ENCODE assay signal across 18 cellular contexts in the genomic region with DNA sequence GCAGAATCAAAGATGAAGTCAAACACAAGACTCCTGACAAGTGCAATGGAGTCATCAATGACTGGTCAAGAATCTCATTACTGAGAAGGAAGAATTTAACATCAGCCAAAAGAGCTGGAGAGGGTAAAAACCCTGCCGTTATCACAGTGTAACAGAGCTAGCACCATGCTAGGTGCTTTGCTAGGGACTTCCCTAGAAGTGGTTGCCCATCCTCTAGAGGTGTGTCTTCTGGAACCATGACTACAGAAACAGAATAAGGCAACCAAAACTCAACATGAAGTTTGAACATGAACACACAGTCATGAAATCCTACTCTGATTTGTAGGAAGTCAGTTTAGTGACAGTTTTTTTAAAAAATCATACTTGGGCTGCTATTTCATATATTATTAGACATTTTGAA. TPM values are rescaled to one million over a fixed set of nuclear protein-coding genes. Genes with fewer than 3 reads are reported as not detected.
DNase-seq lines count a peak whose midpoint lies in the region; ATAC-seq and TF ChIP-seq lines count a peak whose summit lies in the region.
"Had no signal": no experiment of that assay in that cellular context is flagged by ENCODE, and none has a peak within 500 bp of the region (broad histone marks: within the 10 kb centered on the region; RNA-seq: fewer than 3 reads in every experiment).

No MANE protein-coding gene starts in this region.

- TF ChIP-seq CTCF in natural killer cell (IDR thresholded peaks at IDR 0.05) (no peak), glutamatergic neuron (IDR thresholded peaks at IDR 0.05; ENCODE audit: partially characterized antibody, unreplicated experiment) (no peak)

- H3K36me3 Mint-ChIP-seq in natural killer cell (no peaks in the 10 kb centered on the region), memory B cell (no peaks in the 10 kb centered on the region), glutamatergic neuron (ENCODE audit: unreplicated experiment) (no peaks in the 10 kb centered on the region)
- no peaks in the 10 kb centered on the region for H3K36me3 Mint-ChIP-seq in natural killer cell treated with Interleukin-12 subunit alpha and Interleukin-12 subunit beta and Interleukin-15 and Interleukin-18, amount 100 ng/mL, for 72 hours
- H3K36me3 Mint-ChIP-seq in activated T-helper 1 cell treated with anti-CD3 and anti-CD28 coated beads, Interleukin-12 subunit alpha, Interleukin-12 subunit beta, Interleukin-2, Interleukin-4 antibody, amounts not matched to agents 30 ng/mL and 10 ng/mL and 1 ng/mL, durations not matched to agents 14 hours and 24 hours and 36 hours (ENCODE audit: low read depth) = no peaks in the 10 kb centered on the region

- no peaks in the 10 kb centered on the region for H3K27me3 Mint-ChIP-seq in natural killer cell (ENCODE audit: low read depth in 2 of 2)
- H3K27me3 Mint-ChIP-seq in natural killer cell treated with Interleukin-12 subunit alpha and Interleukin-12 subunit beta and Interleukin-15 and Interleukin-18, amount 100 ng/mL, for 72 hours = no peaks in the 10 kb centered on the region
- H3K27me3 Mint-ChIP-seq in memory B cell = no peaks in the 10 kb centered on the region
- no peaks in the 10 kb centered on the region for H3K27me3 Mint-ChIP-seq in activated T-helper 1 cell treated with anti-CD3 and anti-CD28 coated beads, Interleukin-12 subunit alpha, Interleukin-12 subunit beta, Interleukin-2, Interleukin-4 antibody, amounts not matched to agents 30 ng/mL and 10 ng/mL and 1 ng/mL, durations not matched to agents 14 hours and 24 hours and 36 hours (ENCODE audit: insufficient read depth)
- no peaks in the 10 kb centered on the region for H3K27me3 Mint-ChIP-seq in glutamatergic neuron (ENCODE audit: unreplicated experiment)
- H3K27me3 Mint-ChIP-seq: CD4-positive, CD25-positive, alpha-beta regulatory T cell had no signal

- intact Hi-C loops in natural killer cell (cut with micrococcal nuclease) = no loop called here
- intact Hi-C loops in activated T-helper 1 cell treated with anti-CD3 and anti-CD28 coated beads, Interleukin-12 subunit alpha, Interleukin-12 subunit beta, Interleukin-2, Interleukin-4 antibody, amounts not matched to agents 30 ng/mL and 10 ng/mL and 1 ng/mL, durations not matched to agents 14 hours and 24 hours and 36 hours (cut with micrococcal nuclease) = no loop called here

- no peak overlapping the region for H3K27ac Mint-ChIP-seq in natural killer cell
- H3K27ac Mint-ChIP-seq in natural killer cell treated with Interleukin-12 subunit alpha and Interleukin-12 subunit beta and Interleukin-15 and Interleukin-18, amount 100 ng/mL, for 72 hours = no peak overlapping the region
- H3K27ac Mint-ChIP-seq in memory B cell = no peak overlapping the region
- no peak overlapping the region for H3K27ac Mint-ChIP-seq in activated T-helper 1 cell treated with anti-CD3 and anti-CD28 coated beads, Interleukin-12 subunit alpha, Interleukin-12 subunit beta, Interleukin-2, Interleukin-4 antibody, amounts not matched to agents 30 ng/mL and 10 ng/mL and 1 ng/mL, durations not matched to agents 14 hours and 24 hours and 36 hours
- no peak overlapping the region for H3K27ac Mint-ChIP-seq in glutamatergic neuron (ENCODE audit: unreplicated experiment)
- H3K27ac Mint-ChIP-seq: CD4-positive, CD25-positive, alpha-beta regulatory T cell had no signal

- H3K4me1 Mint-ChIP-seq in natural killer cell = no peaks in the 10 kb centered on the region
- peaks cover 0 to 4% of the 10 kb centered on the region in 2 donors for H3K4me1 Mint-ChIP-seq in natural killer cell treated with Interleukin-12 subunit alpha and Interleukin-12 subunit beta and Interleukin-15 and Interleukin-18, amount 100 ng/mL, for 72 hours (ENCODE audit: low read depth in 2 of 2)
- H3K4me1 Mint-ChIP-seq in memory B cell = peaks cover 9% of the 10 kb centered on the region
- H3K4me1 Mint-ChIP-seq in activated T-helper 1 cell treated with anti-CD3 and anti-CD28 coated beads, Interleukin-12 subunit alpha, Interleukin-12 subunit beta, Interleukin-2, Interleukin-4 antibody, amounts not matched to agents 30 ng/mL and 10 ng/mL and 1 ng/mL, durations not matched to agents 14 hours and 24 hours and 36 hours (ENCODE audit: low read depth) = peaks cover under 1% of the 10 kb centered on the region
- no peaks in the 10 kb centered on the region for H3K4me1 Mint-ChIP-seq in glutamatergic neuron (ENCODE audit: low read depth, unreplicated experiment)

- H3K9me3 Mint-ChIP-seq in natural killer cell = no peaks in the 10 kb centered on the region
- no peaks in the 10 kb centered on the region for H3K9me3 Mint-ChIP-seq in natural killer cell treated with Interleukin-12 subunit alpha and Interleukin-12 subunit beta and Interleukin-15 and Interleukin-18, amount 100 ng/mL, for 72 hours
- H3K9me3 Mint-ChIP-seq in memory B cell = no peaks in the 10 kb centered on the region
- no peaks in the 10 kb centered on the region for H3K9me3 Mint-ChIP-seq in activated T-helper 1 cell treated with anti-CD3 and anti-CD28 coated beads, Interleukin-12 subunit alpha, Interleukin-12 subunit beta, Interleukin-2, Interleukin-4 antibody, amounts not matched to agents 30 ng/mL and 10 ng/mL and 1 ng/mL, durations not matched to agents 14 hours and 24 hours and 36 hours
- H3K9me3 Mint-ChIP-seq in glutamatergic neuron (ENCODE audit: unreplicated experiment) = no peaks in the 10 kb centered on the region
- H3K9me3 Mint-ChIP-seq: CD4-positive, CD25-positive, alpha-beta regulatory T cell had no signal

- H3K4me3 Mint-ChIP-seq in natural killer cell (no peak overlapping the region), memory B cell (no peak overlapping the region), glutamatergic neuron (ENCODE audit: unreplicated experiment) (no peak overlapping the region)
- no peak overlapping the region for H3K4me3 Mint-ChIP-seq in natural killer cell treated with Interleukin-12 subunit alpha and Interleukin-12 subunit beta and Interleukin-15 and Interleukin-18, amount 100 ng/mL, for 72 hours
- H3K4me3 Mint-ChIP-seq in activated T-helper 1 cell treated with anti-CD3 and anti-CD28 coated beads, Interleukin-12 subunit alpha, Interleukin-12 subunit beta, Interleukin-2, Interleukin-4 antibody, amounts not matched to agents 30 ng/mL and 10 ng/mL and 1 ng/mL, durations not matched to agents 14 hours and 24 hours and 36 hours = no peak overlapping the region

- peak in 2 of 3 donors; percentile 34 to 36 for ATAC-seq in natural killer cell
- no peak for ATAC-seq in natural killer cell treated with Interleukin-12 subunit alpha and Interleukin-12 subunit beta and Interleukin-15 and Interleukin-18, amount 100 ng/mL, for 72 hours
- peak; percentile 62 for ATAC-seq in GM19463 (IDR thresholded peaks at IDR 0.05; ENCODE audit: unreplicated experiment)
- peak; percentile 66 for ATAC-seq in HG03342 (IDR thresholded peaks at IDR 0.05; ENCODE audit: unreplicated experiment)
- ATAC-seq in memory B cell (ENCODE audit: low read depth) = peak; percentile 63

- DNase-seq in natural killer cell (no peak), memory B cell (ENCODE audit: low spot score in 2 of 2) (no peak), activated gamma-delta T cell treated with Interleukin-2 at 50 U/mL for 16 hours (no peak), glutamatergic neuron (no peak)
- no peak for DNase-seq in natural killer cell treated with Interleukin-12 subunit alpha and Interleukin-12 subunit beta and Interleukin-15 and Interleukin-18, amount 100 ng/mL, for 72 hours (ENCODE audit: low spot score)
- DNase-seq in activated T-helper 1 cell treated with anti-CD3 and anti-CD28 coated beads, Interleukin-12 subunit alpha, Interleukin-12 subunit beta, Interleukin-2, Interleukin-4 antibody, amounts not matched to agents 30 ng/mL and 10 ng/mL and 1 ng/mL, durations not matched to agents 14 hours and 24 hours and 36 hours (ENCODE audit: low spot score) = no peak
- DNase-seq: ACHN; Calu3; CD4-positive, CD25-positive, alpha-beta regulatory T cell; DMS 273 treated with DMSO at 0.1 percent for 48 hours; GM23248; H7; IMR-90; KBM-7 had no signal

RNA-seq across cellular contexts. Expression of a gene that starts 9.5 kb away (rescaled TPM):
- total RNA-seq in natural killer cell = 10 to 100 TPM; 15.8 to 30.6 (median 25.2) TPM
- total RNA-seq in natural killer cell treated with Interleukin-12 subunit alpha and Interleukin-12 subunit beta and Interleukin-15 and Interleukin-18, amount 100 ng/mL, for 72 hours = 10 to 100 TPM in 1 of 2 donors, 1 to 10 TPM in 1; 9.3 to 11.5 TPM
- total RNA-seq in activated T-helper 1 cell treated with anti-CD3 and anti-CD28 coated beads, Interleukin-12 subunit alpha, Interleukin-12 subunit beta, Interleukin-2, Interleukin-4 antibody, amounts not matched to agents 30 ng/mL and 10 ng/mL and 1 ng/mL, durations not matched to agents 14 hours and 24 hours and 36 hours = 14.1 and 14.3 TPM in 2 replicates
- 9.4 TPM for total RNA-seq in glutamatergic neuron (ENCODE audit: unreplicated experiment)

RNA-seq across cellular contexts. Expression of a gene that starts 10.0 kb away (rescaled TPM):
- total RNA-seq in natural killer cell (10 to 100 TPM; 37.8 to 51.0 (median 46.1) TPM), glutamatergic neuron (ENCODE audit: unreplicated experiment) (43.0 TPM)
- total RNA-seq in natural killer cell treated with Interleukin-12 subunit alpha and Interleukin-12 subunit beta and Interleukin-15 and Interleukin-18, amount 100 ng/mL, for 72 hours = 10 to 100 TPM; 49.0 to 51.7 TPM
- total RNA-seq in activated T-helper 1 cell treated with anti-CD3 and anti-CD28 coated beads, Interleukin-12 subunit alpha, Interleukin-12 subunit beta, Interleukin-2, Interleukin-4 antibody, amounts not matched to agents 30 ng/mL and 10 ng/mL and 1 ng/mL, durations not matched to agents 14 hours and 24 hours and 36 hours = 74.3 and 81.1 TPM in 2 replicates

RNA-seq across cellular contexts. Expression of a gene that starts 53.1 kb away (rescaled TPM):
- total RNA-seq in natural killer cell (under 1 TPM in 2 of 3 donors, not detected in 1; 0.14 to 0.32 TPM), glutamatergic neuron (ENCODE audit: unreplicated experiment) (0.22 TPM)
- total RNA-seq in natural killer cell treated with Interleukin-12 subunit alpha and Interleukin-12 subunit beta and Interleukin-15 and Interleukin-18, amount 100 ng/mL, for 72 hours = not detected
- 0.15 and 0.16 TPM in 2 replicates for total RNA-seq in activated T-helper 1 cell treated with anti-CD3 and anti-CD28 coated beads, Interleukin-12 subunit alpha, Interleukin-12 subunit beta, Interleukin-2, Interleukin-4 antibody, amounts not matched to agents 30 ng/mL and 10 ng/mL and 1 ng/mL, durations not matched to agents 14 hours and 24 hours and 36 hours
- total RNA-seq: A172, Daoy, H7 had no signal

Comparison
In these comparisons a context has a peak if more than half of its experiments do, and no peak if none do; other contexts are left out.
1. ATAC-seq: peak in natural killer cell (2 of 3), GM19463 (single experiment), HG03342 (single experiment) and memory B cell (single experiment); none in natural killer cell treated with Interleukin-12 subunit alpha and Interleukin-12 subunit beta and Interleukin-15 and Interleukin-18, amount 100 ng/mL, for 72 hours (0 of 2).